2 cellular contexts compared by ENCODE assay signal in genomic region chr6:139961190-139961589, GRCh38.
TF ChIP-seq lines count a peak whose summit lies in the region.

No MANE protein-coding gene starts in this region.

TF ChIP-seq in liver, 16 proteins besides CTCF, POLR2A, EP300 and RAD21 (continued from another document):
- TF ChIP-seq ZBTB33 (IDR thresholded peaks at IDR 0.05) (no peak), FOXA1 (IDR thresholded peaks at IDR 0.05) (no peak)

TF ChIP-seq in HepG2, 621 proteins besides CTCF, POLR2A, EP300 and RAD21 (continued from another document):
- TF ChIP-seq SP5 (CRISPR knock-in tag; IDR thresholded peaks at IDR 0.05; ENCODE audit: borderline replicate concordance, low read depth) (no peak), DNMT3B (CRISPR knock-in tag; conservative IDR thresholded peaks at IDR 0.05) (no peak), MIXL1 (CRISPR knock-in tag; IDR thresholded peaks at IDR 0.05) (no peak), ZBTB43 (CRISPR knock-in tag; conservative IDR thresholded peaks at IDR 0.05) (no peak), CHD2 (IDR thresholded peaks at IDR 0.05; ENCODE audit: low read depth, low read length) (no peak), HMGXB4 (CRISPR knock-in tag; IDR thresholded peaks at IDR 0.05; ENCODE audit: borderline replicate concordance in 1 of 2, low read depth in 1 of 2) (no peak)
